ENCODE assay signal across 1 cellular context in genomic region chr19:2329528-2329927, GRCh38.
TF ChIP-seq lines count a peak whose summit lies in the region.

No MANE protein-coding gene starts in this region.

TF ChIP-seq in endothelial cell of umbilical vein, 7 proteins besides CTCF, POLR2A, EP300 and RAD21 (continued from another document):
- no peak for TF ChIP-seq JUN (IDR thresholded peaks at IDR 0.05; ENCODE audit: borderline replicate concordance, insufficient read depth, insufficient read length, low read depth)
- TF ChIP-seq MYC (IDR thresholded peaks at IDR 0.05; ENCODE audit: low read depth, low read length): no peak
- TF ChIP-seq FOS (IDR thresholded peaks at IDR 0.05; ENCODE audit: borderline replicate concordance, insufficient read depth, low read length): no peak
